ENCODE assay signal across 10 cellular contexts in the genomic region with DNA sequence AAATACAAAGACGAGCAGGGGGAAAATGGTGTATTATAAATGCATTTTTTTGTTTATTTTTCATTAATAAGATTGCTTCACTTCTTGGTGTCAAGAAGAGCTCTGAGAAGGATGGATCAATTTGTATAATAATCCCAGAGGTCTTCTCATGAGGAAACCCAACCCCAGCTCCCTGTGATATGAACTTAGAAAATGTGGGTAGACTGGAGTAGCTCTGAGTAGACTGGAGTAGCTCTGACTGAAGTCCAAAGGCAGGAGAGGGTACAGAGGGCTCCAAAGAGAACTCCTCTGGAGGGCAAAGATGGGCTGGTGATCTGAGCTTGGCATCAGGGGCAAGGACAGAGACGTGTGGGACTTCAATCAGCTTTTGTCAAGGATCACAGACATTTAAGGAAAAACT. TPM values are rescaled to one million over a fixed set of nuclear protein-coding genes. Genes with fewer than 3 reads are reported as not detected.
"Had no signal": no experiment of that assay in that cellular context is flagged by ENCODE, and none has a peak within 500 bp of the region (broad histone marks: within the 10 kb centered on the region; RNA-seq: fewer than 3 reads in every experiment).

No MANE protein-coding gene starts in this region.

- H3K9ac ChIP-seq: KMS-11 had no signal

- H3K9me3 ChIP-seq: HAP-1 had no signal

- H3K27ac ChIP-seq: KMS-11 had no signal

- H3K36me3 ChIP-seq: HAP-1 had no signal

- ATAC-seq: GM23338, HCT116 had no signal

- DNase-seq: H7, IMR-90, KBM-7 had no signal

- H3K4me2 ChIP-seq: GM23338, KMS-11 had no signal

- H2AFZ ChIP-seq: GM23338 had no signal

- H3K4me3 ChIP-seq: GM23338, HAP-1 had no signal

- FAIRE-seq: HTR-8/SVneo had no signal

RNA-seq across cellular contexts. Expression of a gene that starts 21.4 kb away (rescaled TPM):
- total RNA-seq: GM23338, H4, H7, HT-29, IMR-90 had no signal
- polyA plus RNA-seq: GM23338, IMR-90 had no signal
